In the genomic region with DNA sequence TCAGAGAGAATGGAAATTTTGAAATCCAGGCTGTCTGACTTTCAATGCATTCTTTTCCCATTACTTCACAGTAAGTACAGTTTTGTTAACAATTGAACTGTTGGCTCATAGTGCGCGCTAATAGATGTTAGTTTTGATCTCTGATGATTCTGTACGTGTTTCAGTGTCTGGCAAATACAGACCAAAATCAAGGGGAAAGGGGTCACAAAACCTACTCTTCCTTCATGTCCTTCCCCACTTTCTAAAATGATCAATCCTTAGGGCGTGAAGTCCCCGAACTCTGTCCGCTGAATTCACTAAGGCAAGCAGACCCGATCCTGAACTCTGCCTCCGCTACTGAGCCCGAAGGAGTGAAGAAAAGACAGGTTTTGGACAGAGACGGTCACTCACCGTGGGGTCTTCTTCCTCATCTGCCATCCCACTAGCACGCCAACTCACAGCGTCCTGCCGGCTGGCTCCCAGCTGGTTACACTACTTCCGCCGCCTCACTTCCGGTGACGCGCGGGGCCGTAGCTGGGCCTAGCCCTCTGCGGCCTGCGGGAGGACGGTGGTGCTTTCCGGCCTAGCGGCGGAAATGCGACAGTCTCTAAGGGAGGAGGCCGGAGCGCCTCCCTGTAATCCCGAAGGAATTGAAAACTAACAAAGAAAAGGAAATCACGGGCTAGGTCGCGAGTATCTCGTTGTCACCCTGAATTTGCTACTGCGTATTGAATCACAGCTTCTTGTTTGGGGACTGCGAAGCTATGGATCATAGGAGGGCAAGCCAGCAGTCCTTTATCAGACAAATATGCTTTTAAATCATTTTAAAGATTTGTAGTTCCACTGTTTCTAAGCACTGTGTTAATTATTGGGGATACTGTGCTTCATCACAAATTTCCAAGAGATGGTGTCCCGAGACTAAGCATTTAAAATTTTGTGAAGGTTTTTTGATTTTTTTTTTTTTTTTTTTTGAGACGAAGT, we compare ENCODE assay signal across 8 cellular contexts. TPM values are rescaled to one million over a fixed set of nuclear protein-coding genes. Genes with fewer than 3 reads are reported as not detected.
DNase-seq lines count a peak whose midpoint lies in the region; ATAC-seq and TF ChIP-seq lines count a peak whose summit lies in the region.

Gene TAF13, minus strand, starts transcription at position 473 of the 960 bp plus-strand sequence. Its CDS starts 56 bp downstream, at position 417.

- H3K4me2 ChIP-seq in SU-DHL-6 (ENCODE audit: low read depth, low read length, poor library complexity, severe bottlenecking), result peak within 1 kb of the TSS; percentile 69

- peaks cover 8% of the 10 kb centered on the region for H3K4me1 Mint-ChIP-seq in activated naive CD8-positive, alpha-beta T cell treated with anti-CD3 and anti-CD28 coated beads, Interleukin-2, amount 10 ng/mL, durations not matched to agents 7 days and 5 days

- H3K27me3 ChIP-seq in SU-DHL-6 (ENCODE audit: low read length), result no peaks in the 10 kb centered on the region
- H3K27me3 ChIP-seq in ovary, result no peaks in the 10 kb centered on the region
- H3K27me3 ChIP-seq in thyroid gland, result no peaks in the 10 kb centered on the region

- 4 to 5% (median 4%) methylated on average over 39 of the region's 39 CpGs for WGBS in ovary, 3 donors
- WGBS in thyroid gland, 2 donors, result 5 to 6% methylated on average over 37 to 39 of the region's 39 CpGs

- peak within 1 kb of the TSS; percentile 58 for H2AFZ ChIP-seq in SU-DHL-6 (ENCODE audit: low read depth, low read length, severe bottlenecking)

- DNase-seq in GM12864 (ENCODE audit: low read depth) (peak; percentile 71), NCI-H1105 (lab: John Stamatoyannopoulos, UW) (peak; percentile 91), head of caudate nucleus (peak; percentile 88 to 98 (median 96)), ovary (peak; percentile 93 to 95 (median 93)), thyroid gland (peak; percentile 93 to 95)
- peak; percentile 89 for DNase-seq in activated naive CD8-positive, alpha-beta T cell treated with anti-CD3 and anti-CD28 coated beads, Interleukin-2, amount 10 ng/mL, durations not matched to agents 7 days and 5 days

- H3K27me3 Mint-ChIP-seq in activated naive CD8-positive, alpha-beta T cell treated with anti-CD3 and anti-CD28 coated beads, Interleukin-2, amount 10 ng/mL, durations not matched to agents 7 days and 5 days, result no peaks in the 10 kb centered on the region

- no peaks in the 10 kb centered on the region for H3K9me2 ChIP-seq in SU-DHL-6 (replicated peaks; ENCODE audit: insufficient read depth, low read length)

- intact Hi-C loops in head of caudate nucleus (cut with DNase I) (no loop called here), ovary (cut with DNase I) (loop anchor here in 1 of 4 donors (5.0 kb wide), 1 partner anchor 34 kb away; the partner anchor contains the start of gene WDR47), thyroid gland (cut with DNase I) (loop anchor here (10.0 kb wide), 1 partner anchor 559 kb away; no protein-coding TSS in a partner anchor)

- H3K36me3 Mint-ChIP-seq in activated naive CD8-positive, alpha-beta T cell treated with anti-CD3 and anti-CD28 coated beads, Interleukin-2, amount 10 ng/mL, durations not matched to agents 7 days and 5 days, result peaks cover 6% of the 10 kb centered on the region

- ATAC-seq in HG02623 (IDR thresholded peaks at IDR 0.05; ENCODE audit: unreplicated experiment), result peak; percentile 99
- ATAC-seq in activated naive CD8-positive, alpha-beta T cell treated with anti-CD3 and anti-CD28 coated beads, Interleukin-2, amount 10 ng/mL, durations not matched to agents 7 days and 5 days (ENCODE audit: low read depth), result peak; percentile 99

- H3K9me3 ChIP-seq in SU-DHL-6 (ENCODE audit: insufficient read depth, low read length), result no peaks in the 10 kb centered on the region
- no peaks in the 10 kb centered on the region for H3K9me3 ChIP-seq in ovary
- no peaks in the 10 kb centered on the region for H3K9me3 ChIP-seq in thyroid gland

- peaks cover 14% of the 10 kb centered on the region; the same call in 1 of the 2 replicates for H3K79me2 ChIP-seq in SU-DHL-6 (ENCODE audit: insufficient read depth, low read length)

- POLR2A ChIA-PET in activated naive CD8-positive, alpha-beta T cell treated with anti-CD3 and anti-CD28 coated beads, Interleukin-2, amount 10 ng/mL, durations not matched to agents 7 days and 5 days (lab: Charles Lee), result interaction anchor here (0.6 to 2.7 kb wide), 8 partner anchors 9 to 463 kb away, joined by 3 to 31 read pairs (median 6); partner anchors contain the start of genes CLCC1, TMEM167B and WDR47

- peak within 1 kb of the TSS; percentile 97 for H3K4me3 Mint-ChIP-seq in activated naive CD8-positive, alpha-beta T cell treated with anti-CD3 and anti-CD28 coated beads, Interleukin-2, amount 10 ng/mL, durations not matched to agents 7 days and 5 days

- H3K36me3 ChIP-seq in SU-DHL-6 (ENCODE audit: low read length) (no peaks in the 10 kb centered on the region), ovary (no peaks in the 10 kb centered on the region), thyroid gland (no peaks in the 10 kb centered on the region)

- peak within 1 kb of the TSS; percentile 70 for H3K9ac ChIP-seq in SU-DHL-6 (ENCODE audit: low read length)

- H3K4me3 ChIP-seq in GM12864 (ENCODE audit: low read depth, low read length) (peak within 1 kb of the TSS; percentile 91), SU-DHL-6 (ENCODE audit: insufficient read depth, low read length, poor library complexity, severe bottlenecking) (peak within 1 kb of the TSS; percentile 87), ovary (peak within 1 kb of the TSS; percentile 57), thyroid gland (replicated peaks in 1 of 3) (peak within 1 kb of the TSS; percentile 24 to 68 (median 68))

- H3F3A ChIP-seq in SU-DHL-6 (ENCODE audit: insufficient read depth), result peaks cover 8% of the 10 kb centered on the region; the same call in 1 of the 2 replicates

- H3K9me3 Mint-ChIP-seq in activated naive CD8-positive, alpha-beta T cell treated with anti-CD3 and anti-CD28 coated beads, Interleukin-2, amount 10 ng/mL, durations not matched to agents 7 days and 5 days, result no peaks in the 10 kb centered on the region

- TF ChIP-seq POLR2A in ovary (IDR thresholded peaks at IDR 0.05) (peak; percentile 92), thyroid gland (IDR thresholded peaks at IDR 0.05) (peak in 1 of 2 donors; percentile 94)

- H3K27ac ChIP-seq in SU-DHL-6 (ENCODE audit: low read depth, low read length), result peak within 1 kb of the TSS; percentile 52
- H3K27ac ChIP-seq in ovary, result peak within 1 kb of the TSS; percentile 15 to 89
- peak within 1 kb of the TSS; percentile 81 to 95 (median 92) for H3K27ac ChIP-seq in thyroid gland

- TF ChIP-seq EP300 in ovary (IDR thresholded peaks at IDR 0.05), result no peak

- H3K27ac Mint-ChIP-seq in activated naive CD8-positive, alpha-beta T cell treated with anti-CD3 and anti-CD28 coated beads, Interleukin-2, amount 10 ng/mL, durations not matched to agents 7 days and 5 days, result peak within 1 kb of the TSS; percentile 97

- no peaks in the 10 kb centered on the region for H4K20me1 ChIP-seq in SU-DHL-6 (ENCODE audit: low read depth, low read length)

- H3K4me1 ChIP-seq in ovary (ENCODE audit: insufficient read depth), result peaks cover 1% of the 10 kb centered on the region
- H3K4me1 ChIP-seq in thyroid gland, result peaks cover 9 to 11% of the 10 kb centered on the region in 2 donors

- TF ChIP-seq CTCF in GM12864 (IDR thresholded peaks at IDR 0.05; ENCODE audit: low read depth, low read length, missing control alignments) (peak; percentile 15), SU-DHL-6 (IDR thresholded peaks at IDR 0.05; ENCODE audit: insufficient read depth, low read length, poor library complexity, severe bottlenecking) (no peak), ovary (IDR thresholded peaks at IDR 0.05) (peak in 2 of 3 donors; percentile 60 to 64), thyroid gland (IDR thresholded peaks at IDR 0.05) (peak in 4 of 6 experiments; percentile 13 to 55 (median 46))

RNA-seq across cellular contexts. Expression of gene TAF13, which starts in this region (rescaled TPM):
- 10 to 100 TPM; 17.3 to 19.0 TPM for total RNA-seq in activated naive CD8-positive, alpha-beta T cell treated with anti-CD3 and anti-CD28 coated beads, Interleukin-2, amount 10 ng/mL, durations not matched to agents 7 days and 5 days
- total RNA-seq in ovary (10 to 100 TPM in 6 of 7 donors, 1 to 10 TPM in 1; 6.6 to 23.4 (median 19.5) TPM), thyroid gland (10 to 100 TPM; 25.6 to 47.1 (median 43.9) TPM)
- 10 to 100 TPM; 10.2 to 29.2 TPM for polyA plus RNA-seq in ovary

Comparison
In these comparisons a context has a peak if more than half of its experiments do, and no peak if none do; other contexts are left out.
1. Peak in every context shown above with its lines: DNase-seq, ATAC-seq, H3K4me3 ChIP-seq and H3K27ac ChIP-seq.